1 cellular context compared by ENCODE assay signal in the genomic region with DNA sequence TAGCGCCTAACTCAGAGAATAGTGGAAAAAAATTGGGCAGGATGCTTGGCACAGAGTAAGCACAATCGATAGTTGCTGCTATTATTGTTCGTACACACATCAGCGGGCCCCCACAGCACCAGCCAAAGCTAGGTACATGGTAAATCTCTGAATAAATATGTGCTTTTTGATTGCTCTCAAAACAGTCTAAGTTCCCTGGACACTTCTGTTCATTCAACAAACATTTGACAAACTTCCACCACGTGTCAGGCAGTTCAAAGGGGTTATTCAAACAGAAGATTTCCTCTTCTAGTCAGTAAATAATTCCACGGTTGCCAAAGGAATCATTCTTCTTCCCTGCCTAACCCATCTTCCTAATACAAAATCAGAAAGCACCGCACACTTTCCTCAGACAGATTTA.
TF ChIP-seq lines count a peak whose summit lies in the region.

No MANE protein-coding gene starts in this region.

TF ChIP-seq in HepG2, 621 proteins besides CTCF, POLR2A, EP300 and RAD21 (continued from another document and continues in another):
- TF ChIP-seq SIX4 (CRISPR knock-in tag; IDR thresholded peaks at IDR 0.05): no peak
- TF ChIP-seq ZNF337 (CRISPR knock-in tag; IDR thresholded peaks at IDR 0.05; ENCODE audit: borderline replicate concordance, low read depth): no peak
- TF ChIP-seq, protein P1, sequence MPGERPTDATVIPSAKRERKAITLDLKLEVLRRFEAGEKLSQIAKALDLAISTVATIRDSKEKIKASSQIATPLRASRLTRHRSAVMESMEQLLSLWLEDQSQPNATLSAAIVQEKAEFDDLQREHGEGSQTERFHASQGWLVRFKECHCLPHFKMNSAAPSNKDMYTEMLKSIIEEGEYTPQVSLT (CRISPR knock-in tag; IDR thresholded peaks at IDR 0.05; ENCODE audit: borderline replicate concordance, low read depth): no peak
- no peak for TF ChIP-seq ZNF615 (CRISPR knock-in tag; IDR thresholded peaks at IDR 0.05; ENCODE audit: borderline replicate concordance)
- no peak for TF ChIP-seq ZNF550 (CRISPR knock-in tag; IDR thresholded peaks at IDR 0.05; ENCODE audit: borderline replicate concordance)
- no peak for TF ChIP-seq CREB1 (IDR thresholded peaks at IDR 0.05)
- peak; percentile 56; the same call in 1 of the 2 replicates for TF ChIP-seq CREB1 (CRISPR knock-in tag; IDR thresholded peaks at IDR 0.05)
- TF ChIP-seq, protein P2, sequence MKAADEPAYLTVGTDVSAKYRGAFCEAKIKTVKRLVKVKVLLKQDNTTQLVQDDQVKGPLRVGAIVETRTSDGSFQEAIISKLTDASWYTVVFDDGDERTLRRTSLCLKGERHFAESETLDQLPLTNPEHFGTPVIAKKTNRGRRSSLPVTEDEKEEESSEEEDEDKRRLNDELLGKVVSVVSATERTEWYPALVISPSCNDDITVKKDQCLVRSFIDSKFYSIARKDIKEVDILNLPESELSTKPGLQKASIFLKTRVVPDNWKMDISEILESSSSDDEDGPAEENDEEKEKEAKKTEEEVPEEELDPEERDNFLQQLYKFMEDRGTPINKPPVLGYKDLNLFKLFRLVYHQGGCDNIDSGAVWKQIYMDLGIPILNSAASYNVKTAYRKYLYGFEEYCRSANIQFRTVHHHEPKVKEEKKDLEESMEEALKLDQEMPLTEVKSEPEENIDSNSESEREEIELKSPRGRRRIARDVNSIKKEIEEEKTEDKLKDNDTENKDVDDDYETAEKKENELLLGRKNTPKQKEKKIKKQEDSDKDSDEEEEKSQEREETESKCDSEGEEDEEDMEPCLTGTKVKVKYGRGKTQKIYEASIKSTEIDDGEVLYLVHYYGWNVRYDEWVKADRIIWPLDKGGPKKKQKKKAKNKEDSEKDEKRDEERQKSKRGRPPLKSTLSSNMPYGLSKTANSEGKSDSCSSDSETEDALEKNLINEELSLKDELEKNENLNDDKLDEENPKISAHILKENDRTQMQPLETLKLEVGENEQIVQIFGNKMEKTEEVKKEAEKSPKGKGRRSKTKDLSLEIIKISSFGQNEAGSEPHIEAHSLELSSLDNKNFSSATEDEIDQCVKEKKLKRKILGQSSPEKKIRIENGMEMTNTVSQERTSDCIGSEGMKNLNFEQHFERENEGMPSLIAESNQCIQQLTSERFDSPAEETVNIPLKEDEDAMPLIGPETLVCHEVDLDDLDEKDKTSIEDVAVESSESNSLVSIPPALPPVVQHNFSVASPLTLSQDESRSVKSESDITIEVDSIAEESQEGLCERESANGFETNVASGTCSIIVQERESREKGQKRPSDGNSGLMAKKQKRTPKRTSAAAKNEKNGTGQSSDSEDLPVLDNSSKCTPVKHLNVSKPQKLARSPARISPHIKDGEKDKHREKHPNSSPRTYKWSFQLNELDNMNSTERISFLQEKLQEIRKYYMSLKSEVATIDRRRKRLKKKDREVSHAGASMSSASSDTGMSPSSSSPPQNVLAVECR (CRISPR knock-in tag; IDR thresholded peaks at IDR 0.05; ENCODE audit: borderline replicate concordance): no peak; the same call in 1 of the 2 replicates
- TF ChIP-seq, protein P3, sequence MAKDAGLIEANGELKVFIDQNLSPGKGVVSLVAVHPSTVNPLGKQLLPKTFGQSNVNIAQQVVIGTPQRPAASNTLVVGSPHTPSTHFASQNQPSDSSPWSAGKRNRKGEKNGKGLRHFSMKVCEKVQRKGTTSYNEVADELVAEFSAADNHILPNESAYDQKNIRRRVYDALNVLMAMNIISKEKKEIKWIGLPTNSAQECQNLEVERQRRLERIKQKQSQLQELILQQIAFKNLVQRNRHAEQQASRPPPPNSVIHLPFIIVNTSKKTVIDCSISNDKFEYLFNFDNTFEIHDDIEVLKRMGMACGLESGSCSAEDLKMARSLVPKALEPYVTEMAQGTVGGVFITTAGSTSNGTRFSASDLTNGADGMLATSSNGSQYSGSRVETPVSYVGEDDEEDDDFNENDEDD (CRISPR knock-in tag; IDR thresholded peaks at IDR 0.05; ENCODE audit: borderline replicate concordance): no peak
- no peak for TF ChIP-seq ZNF777 (CRISPR knock-in tag; IDR thresholded peaks at IDR 0.05)
- peak; percentile 54; the same call in 1 of the 2 replicates for TF ChIP-seq HOXA3 (CRISPR knock-in tag; IDR thresholded peaks at IDR 0.05)
- TF ChIP-seq, protein P4, sequence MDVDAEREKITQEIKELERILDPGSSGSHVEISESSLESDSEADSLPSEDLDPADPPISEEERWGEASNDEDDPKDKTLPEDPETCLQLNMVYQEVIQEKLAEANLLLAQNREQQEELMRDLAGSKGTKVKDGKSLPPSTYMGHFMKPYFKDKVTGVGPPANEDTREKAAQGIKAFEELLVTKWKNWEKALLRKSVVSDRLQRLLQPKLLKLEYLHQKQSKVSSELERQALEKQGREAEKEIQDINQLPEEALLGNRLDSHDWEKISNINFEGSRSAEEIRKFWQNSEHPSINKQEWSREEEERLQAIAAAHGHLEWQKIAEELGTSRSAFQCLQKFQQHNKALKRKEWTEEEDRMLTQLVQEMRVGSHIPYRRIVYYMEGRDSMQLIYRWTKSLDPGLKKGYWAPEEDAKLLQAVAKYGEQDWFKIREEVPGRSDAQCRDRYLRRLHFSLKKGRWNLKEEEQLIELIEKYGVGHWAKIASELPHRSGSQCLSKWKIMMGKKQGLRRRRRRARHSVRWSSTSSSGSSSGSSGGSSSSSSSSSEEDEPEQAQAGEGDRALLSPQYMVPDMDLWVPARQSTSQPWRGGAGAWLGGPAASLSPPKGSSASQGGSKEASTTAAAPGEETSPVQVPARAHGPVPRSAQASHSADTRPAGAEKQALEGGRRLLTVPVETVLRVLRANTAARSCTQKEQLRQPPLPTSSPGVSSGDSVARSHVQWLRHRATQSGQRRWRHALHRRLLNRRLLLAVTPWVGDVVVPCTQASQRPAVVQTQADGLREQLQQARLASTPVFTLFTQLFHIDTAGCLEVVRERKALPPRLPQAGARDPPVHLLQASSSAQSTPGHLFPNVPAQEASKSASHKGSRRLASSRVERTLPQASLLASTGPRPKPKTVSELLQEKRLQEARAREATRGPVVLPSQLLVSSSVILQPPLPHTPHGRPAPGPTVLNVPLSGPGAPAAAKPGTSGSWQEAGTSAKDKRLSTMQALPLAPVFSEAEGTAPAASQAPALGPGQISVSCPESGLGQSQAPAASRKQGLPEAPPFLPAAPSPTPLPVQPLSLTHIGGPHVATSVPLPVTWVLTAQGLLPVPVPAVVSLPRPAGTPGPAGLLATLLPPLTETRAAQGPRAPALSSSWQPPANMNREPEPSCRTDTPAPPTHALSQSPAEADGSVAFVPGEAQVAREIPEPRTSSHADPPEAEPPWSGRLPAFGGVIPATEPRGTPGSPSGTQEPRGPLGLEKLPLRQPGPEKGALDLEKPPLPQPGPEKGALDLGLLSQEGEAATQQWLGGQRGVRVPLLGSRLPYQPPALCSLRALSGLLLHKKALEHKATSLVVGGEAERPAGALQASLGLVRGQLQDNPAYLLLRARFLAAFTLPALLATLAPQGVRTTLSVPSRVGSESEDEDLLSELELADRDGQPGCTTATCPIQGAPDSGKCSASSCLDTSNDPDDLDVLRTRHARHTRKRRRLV (CRISPR knock-in tag; IDR thresholded peaks at IDR 0.05): no peak
- no peak for TF ChIP-seq ZNF572 (CRISPR knock-in tag; IDR thresholded peaks at IDR 0.05)
- no peak for TF ChIP-seq TOE1 (CRISPR knock-in tag; IDR thresholded peaks at IDR 0.05)
- no peak for TF ChIP-seq IKZF1 (IDR thresholded peaks at IDR 0.05)
- TF ChIP-seq, protein P5, sequence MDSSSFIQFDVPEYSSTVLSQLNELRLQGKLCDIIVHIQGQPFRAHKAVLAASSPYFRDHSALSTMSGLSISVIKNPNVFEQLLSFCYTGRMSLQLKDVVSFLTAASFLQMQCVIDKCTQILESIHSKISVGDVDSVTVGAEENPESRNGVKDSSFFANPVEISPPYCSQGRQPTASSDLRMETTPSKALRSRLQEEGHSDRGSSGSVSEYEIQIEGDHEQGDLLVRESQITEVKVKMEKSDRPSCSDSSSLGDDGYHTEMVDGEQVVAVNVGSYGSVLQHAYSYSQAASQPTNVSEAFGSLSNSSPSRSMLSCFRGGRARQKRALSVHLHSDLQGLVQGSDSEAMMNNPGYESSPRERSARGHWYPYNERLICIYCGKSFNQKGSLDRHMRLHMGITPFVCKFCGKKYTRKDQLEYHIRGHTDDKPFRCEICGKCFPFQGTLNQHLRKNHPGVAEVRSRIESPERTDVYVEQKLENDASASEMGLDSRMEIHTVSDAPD (CRISPR knock-in tag; IDR thresholded peaks at IDR 0.05): peak; percentile 30; the same call in 1 of the 2 replicates
- TF ChIP-seq, protein P6, sequence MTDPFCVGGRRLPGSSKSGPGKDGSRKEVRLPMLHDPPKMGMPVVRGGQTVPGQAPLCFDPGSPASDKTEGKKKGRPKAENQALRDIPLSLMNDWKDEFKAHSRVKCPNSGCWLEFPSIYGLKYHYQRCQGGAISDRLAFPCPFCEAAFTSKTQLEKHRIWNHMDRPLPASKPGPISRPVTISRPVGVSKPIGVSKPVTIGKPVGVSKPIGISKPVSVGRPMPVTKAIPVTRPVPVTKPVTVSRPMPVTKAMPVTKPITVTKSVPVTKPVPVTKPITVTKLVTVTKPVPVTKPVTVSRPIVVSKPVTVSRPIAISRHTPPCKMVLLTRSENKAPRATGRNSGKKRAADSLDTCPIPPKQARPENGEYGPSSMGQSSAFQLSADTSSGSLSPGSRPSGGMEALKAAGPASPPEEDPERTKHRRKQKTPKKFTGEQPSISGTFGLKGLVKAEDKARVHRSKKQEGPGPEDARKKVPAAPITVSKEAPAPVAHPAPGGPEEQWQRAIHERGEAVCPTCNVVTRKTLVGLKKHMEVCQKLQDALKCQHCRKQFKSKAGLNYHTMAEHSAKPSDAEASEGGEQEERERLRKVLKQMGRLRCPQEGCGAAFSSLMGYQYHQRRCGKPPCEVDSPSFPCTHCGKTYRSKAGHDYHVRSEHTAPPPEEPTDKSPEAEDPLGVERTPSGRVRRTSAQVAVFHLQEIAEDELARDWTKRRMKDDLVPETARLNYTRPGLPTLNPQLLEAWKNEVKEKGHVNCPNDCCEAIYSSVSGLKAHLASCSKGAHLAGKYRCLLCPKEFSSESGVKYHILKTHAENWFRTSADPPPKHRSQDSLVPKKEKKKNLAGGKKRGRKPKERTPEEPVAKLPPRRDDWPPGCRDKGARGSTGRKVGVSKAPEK (CRISPR knock-in tag; IDR thresholded peaks at IDR 0.05; ENCODE audit: borderline replicate concordance): no peak
- no peak for TF ChIP-seq ADNP (CRISPR knock-in tag; IDR thresholded peaks at IDR 0.05)
- peak; percentile 61; the same call in 1 of the 2 replicates for TF ChIP-seq RXRA (CRISPR knock-in tag; IDR thresholded peaks at IDR 0.05)
- TF ChIP-seq FOXA3 (CRISPR knock-in tag; IDR thresholded peaks at IDR 0.05): peak; percentile 95
- peak in 1 of 2 experiments; percentile 55; a peak in 1 of 4 replicates for TF ChIP-seq KLF16 (CRISPR knock-in tag; IDR thresholded peaks at IDR 0.05)
- peak; percentile 85 for TF ChIP-seq NCOA2 (CRISPR knock-in tag; IDR thresholded peaks at IDR 0.05)
- no peak for TF ChIP-seq ZNF446 (CRISPR knock-in tag; IDR thresholded peaks at IDR 0.05)
- no peak for TF ChIP-seq ZSCAN29 (CRISPR knock-in tag; conservative IDR thresholded peaks at IDR 0.05)
- TF ChIP-seq, protein P7, sequence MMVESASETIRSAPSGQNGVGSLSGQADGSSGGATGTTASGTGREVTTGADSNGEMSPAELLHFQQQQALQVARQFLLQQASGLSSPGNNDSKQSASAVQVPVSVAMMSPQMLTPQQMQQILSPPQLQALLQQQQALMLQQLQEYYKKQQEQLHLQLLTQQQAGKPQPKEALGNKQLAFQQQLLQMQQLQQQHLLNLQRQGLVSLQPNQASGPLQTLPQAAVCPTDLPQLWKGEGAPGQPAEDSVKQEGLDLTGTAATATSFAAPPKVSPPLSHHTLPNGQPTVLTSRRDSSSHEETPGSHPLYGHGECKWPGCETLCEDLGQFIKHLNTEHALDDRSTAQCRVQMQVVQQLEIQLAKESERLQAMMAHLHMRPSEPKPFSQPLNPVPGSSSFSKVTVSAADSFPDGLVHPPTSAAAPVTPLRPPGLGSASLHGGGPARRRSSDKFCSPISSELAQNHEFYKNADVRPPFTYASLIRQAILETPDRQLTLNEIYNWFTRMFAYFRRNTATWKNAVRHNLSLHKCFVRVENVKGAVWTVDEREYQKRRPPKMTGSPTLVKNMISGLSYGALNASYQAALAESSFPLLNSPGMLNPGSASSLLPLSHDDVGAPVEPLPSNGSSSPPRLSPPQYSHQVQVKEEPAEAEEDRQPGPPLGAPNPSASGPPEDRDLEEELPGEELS (CRISPR knock-in tag; IDR thresholded peaks at IDR 0.05): peak; percentile 95
- no peak for TF ChIP-seq TAF1 (CRISPR knock-in tag; IDR thresholded peaks at IDR 0.05)
- no peak for TF ChIP-seq CHCHD3 (CRISPR knock-in tag; IDR thresholded peaks at IDR 0.05)
- no peak; the same call in 1 of the 2 replicates for TF ChIP-seq ZNF644 (CRISPR knock-in tag; IDR thresholded peaks at IDR 0.05; ENCODE audit: low read depth)
- TF ChIP-seq ZFYVE20 (CRISPR knock-in tag; IDR thresholded peaks at IDR 0.05; ENCODE audit: borderline replicate concordance, low read depth): no peak
- TF ChIP-seq MED1 (CRISPR knock-in tag; IDR thresholded peaks at IDR 0.05): peak; percentile 65
- no peak for TF ChIP-seq MTF1 (CRISPR knock-in tag; IDR thresholded peaks at IDR 0.05)
- no peak for TF ChIP-seq ZNF44 (CRISPR knock-in tag; IDR thresholded peaks at IDR 0.05)
- TF ChIP-seq, protein P8, sequence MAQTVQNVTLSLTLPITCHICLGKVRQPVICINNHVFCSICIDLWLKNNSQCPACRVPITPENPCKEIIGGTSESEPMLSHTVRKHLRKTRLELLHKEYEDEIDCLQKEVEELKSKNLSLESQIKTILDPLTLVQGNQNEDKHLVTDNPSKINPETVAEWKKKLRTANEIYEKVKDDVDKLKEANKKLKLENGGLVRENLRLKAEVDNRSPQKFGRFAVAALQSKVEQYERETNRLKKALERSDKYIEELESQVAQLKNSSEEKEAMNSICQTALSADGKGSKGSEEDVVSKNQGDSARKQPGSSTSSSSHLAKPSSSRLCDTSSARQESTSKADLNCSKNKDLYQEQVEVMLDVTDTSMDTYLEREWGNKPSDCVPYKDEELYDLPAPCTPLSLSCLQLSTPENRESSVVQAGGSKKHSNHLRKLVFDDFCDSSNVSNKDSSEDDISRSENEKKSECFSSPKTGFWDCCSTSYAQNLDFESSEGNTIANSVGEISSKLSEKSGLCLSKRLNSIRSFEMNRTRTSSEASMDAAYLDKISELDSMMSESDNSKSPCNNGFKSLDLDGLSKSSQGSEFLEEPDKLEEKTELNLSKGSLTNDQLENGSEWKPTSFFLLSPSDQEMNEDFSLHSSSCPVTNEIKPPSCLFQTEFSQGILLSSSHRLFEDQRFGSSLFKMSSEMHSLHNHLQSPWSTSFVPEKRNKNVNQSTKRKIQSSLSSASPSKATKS (CRISPR knock-in tag; IDR thresholded peaks at IDR 0.05): no peak
- TF ChIP-seq SAP130 (CRISPR knock-in tag; IDR thresholded peaks at IDR 0.05; ENCODE audit: low read depth): peak; percentile 84
- no peak for TF ChIP-seq RFX3 (CRISPR knock-in tag; IDR thresholded peaks at IDR 0.05)
- no peak for TF ChIP-seq LCORL (IDR thresholded peaks at IDR 0.05)
- peak; percentile 38; the same call in 1 of the 2 replicates for TF ChIP-seq LCORL (CRISPR knock-in tag; IDR thresholded peaks at IDR 0.05)
- no peak for TF ChIP-seq ZNF563 (CRISPR knock-in tag; IDR thresholded peaks at IDR 0.05)
- no peak; the same call in 1 of the 2 replicates for TF ChIP-seq SAFB2 (CRISPR knock-in tag; IDR thresholded peaks at IDR 0.05; ENCODE audit: borderline replicate concordance, low read depth)
- no peak for TF ChIP-seq SP140L (CRISPR knock-in tag; IDR thresholded peaks at IDR 0.05; ENCODE audit: borderline replicate concordance)
- peak; percentile 66 to 95 for TF ChIP-seq NR2F1 (CRISPR knock-in tag; IDR thresholded peaks at IDR 0.05)
- no peak for TF ChIP-seq PHF20 (CRISPR knock-in tag; IDR thresholded peaks at IDR 0.05)
